ENCODE assay signal across 11 cellular contexts in genomic region chr1:22048351-22049192, GRCh38. TPM values are rescaled to one million over a fixed set of nuclear protein-coding genes. Genes with fewer than 3 reads are reported as not detected.
A peak's percentile ranks its signal among the peaks of the same experiment; 100 is the strongest.
DNase-seq lines count a peak whose midpoint lies in the region; ATAC-seq and TF ChIP-seq lines count a peak whose summit lies in the region.
"Had no signal": no experiment of that assay in that cellular context is flagged by ENCODE, and none has a peak within 500 bp of the region (broad histone marks: within the 10 kb centered on the region; RNA-seq: fewer than 3 reads in every experiment).

No MANE protein-coding gene starts in this region.

- H3K4me1 ChIP-seq in PC-3 (ENCODE audit: insufficient read depth, low read length) (peaks cover 24% of the 10 kb centered on the region), endodermal cell (ENCODE audit: control insufficient read depth, insufficient read depth, low read length) (no peaks in the 10 kb centered on the region)

- no peak overlapping the region for H3K9ac ChIP-seq in PC-3 (ENCODE audit: low read length)
- H3K9ac ChIP-seq in endodermal cell (ENCODE audit: extremely low read depth, low read length, poor library complexity, severe bottlenecking), result no peak overlapping the region

- DNase-seq in SIG-M5 treated with dmso at 0.1 percent for 504 hours (lab: John Stamatoyannopoulos, UW; ENCODE audit: unreplicated experiment) (peak; percentile 45), SIG-M5 (lab: John Stamatoyannopoulos, UW) (no peak), PC-3 (peak; percentile 71), endodermal cell (peak; percentile 67)
- peak; percentile 67 for DNase-seq in stimulated activated CD4-positive, alpha-beta T cell treated with anti-CD3 and anti-CD28 coated beads, Interleukin-4, amount 100 ng/mL, for 24 hours
- DNase-seq: left cardiac atrium, SHP77 had no signal

- H3K9me3 ChIP-seq in PC-3 (ENCODE audit: low read length) (no peaks in the 10 kb centered on the region), endodermal cell (ENCODE audit: control insufficient read depth, low read length) (no peaks in the 10 kb centered on the region)

- 0 out of 2 replicates have a peak, but pooled peaks cover 1% of the 10 kb centered on the region for H3K36me3 ChIP-seq in PC-3 (ENCODE audit: low read depth, low read length)
- H3K36me3 ChIP-seq in endodermal cell (ENCODE audit: control insufficient read depth, insufficient read depth, low read length), result peaks cover under 1% of the 10 kb centered on the region

- no peaks in the 10 kb centered on the region for H3K9me2 ChIP-seq in PC-3 (replicated peaks; ENCODE audit: low read length)

- no peaks in the 10 kb centered on the region for H3K36me3 Mint-ChIP-seq in endodermal cell (ENCODE audit: low read depth)

- H3F3A ChIP-seq in PC-3 (ENCODE audit: low read length, unreplicated experiment), result peaks cover 3% of the 10 kb centered on the region

- H3K27me3 ChIP-seq in PC-3 (ENCODE audit: low read length), result no peaks in the 10 kb centered on the region
- no peaks in the 10 kb centered on the region for H3K27me3 ChIP-seq in endodermal cell (ENCODE audit: control insufficient read depth, insufficient read depth, low read length, poor library complexity, severe bottlenecking)

- peaks cover 9% of the 10 kb centered on the region for H3K4me1 Mint-ChIP-seq in endodermal cell

- H4K20me1 ChIP-seq in PC-3 (ENCODE audit: low read length), result peaks cover 4% of the 10 kb centered on the region

- no peak for TF ChIP-seq CTCF in PC-3 (conservative IDR thresholded peaks at IDR 0.05; ENCODE audit: low read depth, low read length)
- no peak for TF ChIP-seq CTCF in endodermal cell (conservative IDR thresholded peaks at IDR 0.05)

- intact Hi-C loops in PC-3 (cut with micrococcal nuclease), result no loop called here

- POLR2A ChIA-PET in PC-3 (lab: Charles Lee; ENCODE audit: unreplicated experiment), result no interaction called here

- no peak overlapping the region for H3K4me3 ChIP-seq in PC-3 (ENCODE audit: low read length)
- H3K4me3 ChIP-seq in endodermal cell (ENCODE audit: low read length), result no peak overlapping the region

- H3K27ac ChIP-seq in PC-3 (ENCODE audit: low read length), result 0 out of 2 replicates have a peak overlapping the region, but pooled peaks have one; percentile 25
- no peak overlapping the region for H3K27ac ChIP-seq in endodermal cell (ENCODE audit: low read depth, low read length)

- CTCF ChIA-PET in PC-3 (lab: Charles Lee), result no interaction called here

- no TSS peak for BruUV-seq in PC-3 (replicated peaks; lab: Mats Ljungman, UMichigan)

- WGBS in endodermal cell (ENCODE audit: insufficient coverage in 1 of 2, insufficient read length in 1 of 2), 2 experiments, result 90 to 100% methylated on average over 6 to 8 of the region's 8 CpGs

- peaks cover 8% of the 10 kb centered on the region for H3K79me2 ChIP-seq in PC-3 (ENCODE audit: low read length)

- H3K4me2 ChIP-seq in PC-3 (ENCODE audit: low read length), result 0 out of 2 replicates have a peak overlapping the region, but pooled peaks have one; percentile 16

- H3K4me3 Mint-ChIP-seq in endodermal cell, result no peak overlapping the region

- no peaks in the 10 kb centered on the region for H3K9me3 Mint-ChIP-seq in endodermal cell

- ATAC-seq in PC-3, result peak; percentile 14; the same call in 1 of the 2 replicates
- no peak for ATAC-seq in HG03025 (IDR thresholded peaks at IDR 0.05; ENCODE audit: low FRiP score, unreplicated experiment)
- no peak for ATAC-seq in GM21381 (IDR thresholded peaks at IDR 0.05; ENCODE audit: unreplicated experiment)
- ATAC-seq in HG02759 (IDR thresholded peaks at IDR 0.05; ENCODE audit: unreplicated experiment), result no peak
- ATAC-seq: left cardiac atrium had no signal

- H2AFZ ChIP-seq in PC-3 (ENCODE audit: low read length), result no peak overlapping the region

- no peaks in the 10 kb centered on the region for H3K27me3 Mint-ChIP-seq in endodermal cell (ENCODE audit: insufficient read depth)

- H3K27ac Mint-ChIP-seq in endodermal cell, result peak overlapping the region; percentile 13

RNA-seq across cellular contexts. Expression of gene CDC42, which starts 3.9 kb away (rescaled TPM):
- total RNA-seq in PC-3 (2014; rRNA removed) (212 and 245 TPM in 2 replicates), endodermal cell (100 to 1,000 TPM; 274 to 283 TPM)
- 237 TPM for polyA plus RNA-seq in endodermal cell (2013, experiment 1 of 2)
- polyA plus RNA-seq in endodermal cell (2013, experiment 2 of 2), result 233 TPM

RNA-seq across cellular contexts. Expression of gene CELA3A, which starts 47.1 kb away (rescaled TPM):
- not detected in 2 replicates for total RNA-seq in PC-3 (2014; rRNA removed)
- not detected for total RNA-seq in endodermal cell
- not detected for polyA plus RNA-seq in endodermal cell (2013, experiment 1 of 2)
- polyA plus RNA-seq in endodermal cell (2013, experiment 2 of 2), result not detected
- total RNA-seq: left cardiac atrium had no signal
- polyA plus RNA-seq: AG04450 had no signal
